Comparison of ENCODE assay signal across 1 cellular context in the genomic region with DNA sequence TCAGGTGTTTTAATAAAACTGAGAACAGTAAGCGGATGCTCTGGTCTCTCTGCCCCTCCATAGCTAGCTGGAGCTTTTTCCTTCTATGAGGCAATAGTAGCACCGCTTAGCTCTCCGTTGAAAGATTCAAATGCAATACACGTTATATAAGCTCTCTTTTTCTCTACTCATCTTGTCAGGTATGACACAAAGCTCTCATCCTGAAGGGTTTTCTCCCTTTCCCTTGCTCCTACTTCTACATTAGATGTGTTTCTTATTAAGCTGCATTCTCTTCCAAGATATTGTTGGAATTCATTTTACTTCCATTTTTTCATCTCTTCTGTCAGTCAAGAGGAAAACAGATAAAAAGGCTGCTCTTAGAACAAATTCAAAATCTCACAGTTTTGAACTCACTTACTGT.
TF ChIP-seq lines count a peak whose summit lies in the region.

No MANE protein-coding gene starts in this region.

TF ChIP-seq in GM23338, 12 proteins besides CTCF, POLR2A, EP300 and RAD21 (continued from another document):
- TF ChIP-seq, protein P1, sequence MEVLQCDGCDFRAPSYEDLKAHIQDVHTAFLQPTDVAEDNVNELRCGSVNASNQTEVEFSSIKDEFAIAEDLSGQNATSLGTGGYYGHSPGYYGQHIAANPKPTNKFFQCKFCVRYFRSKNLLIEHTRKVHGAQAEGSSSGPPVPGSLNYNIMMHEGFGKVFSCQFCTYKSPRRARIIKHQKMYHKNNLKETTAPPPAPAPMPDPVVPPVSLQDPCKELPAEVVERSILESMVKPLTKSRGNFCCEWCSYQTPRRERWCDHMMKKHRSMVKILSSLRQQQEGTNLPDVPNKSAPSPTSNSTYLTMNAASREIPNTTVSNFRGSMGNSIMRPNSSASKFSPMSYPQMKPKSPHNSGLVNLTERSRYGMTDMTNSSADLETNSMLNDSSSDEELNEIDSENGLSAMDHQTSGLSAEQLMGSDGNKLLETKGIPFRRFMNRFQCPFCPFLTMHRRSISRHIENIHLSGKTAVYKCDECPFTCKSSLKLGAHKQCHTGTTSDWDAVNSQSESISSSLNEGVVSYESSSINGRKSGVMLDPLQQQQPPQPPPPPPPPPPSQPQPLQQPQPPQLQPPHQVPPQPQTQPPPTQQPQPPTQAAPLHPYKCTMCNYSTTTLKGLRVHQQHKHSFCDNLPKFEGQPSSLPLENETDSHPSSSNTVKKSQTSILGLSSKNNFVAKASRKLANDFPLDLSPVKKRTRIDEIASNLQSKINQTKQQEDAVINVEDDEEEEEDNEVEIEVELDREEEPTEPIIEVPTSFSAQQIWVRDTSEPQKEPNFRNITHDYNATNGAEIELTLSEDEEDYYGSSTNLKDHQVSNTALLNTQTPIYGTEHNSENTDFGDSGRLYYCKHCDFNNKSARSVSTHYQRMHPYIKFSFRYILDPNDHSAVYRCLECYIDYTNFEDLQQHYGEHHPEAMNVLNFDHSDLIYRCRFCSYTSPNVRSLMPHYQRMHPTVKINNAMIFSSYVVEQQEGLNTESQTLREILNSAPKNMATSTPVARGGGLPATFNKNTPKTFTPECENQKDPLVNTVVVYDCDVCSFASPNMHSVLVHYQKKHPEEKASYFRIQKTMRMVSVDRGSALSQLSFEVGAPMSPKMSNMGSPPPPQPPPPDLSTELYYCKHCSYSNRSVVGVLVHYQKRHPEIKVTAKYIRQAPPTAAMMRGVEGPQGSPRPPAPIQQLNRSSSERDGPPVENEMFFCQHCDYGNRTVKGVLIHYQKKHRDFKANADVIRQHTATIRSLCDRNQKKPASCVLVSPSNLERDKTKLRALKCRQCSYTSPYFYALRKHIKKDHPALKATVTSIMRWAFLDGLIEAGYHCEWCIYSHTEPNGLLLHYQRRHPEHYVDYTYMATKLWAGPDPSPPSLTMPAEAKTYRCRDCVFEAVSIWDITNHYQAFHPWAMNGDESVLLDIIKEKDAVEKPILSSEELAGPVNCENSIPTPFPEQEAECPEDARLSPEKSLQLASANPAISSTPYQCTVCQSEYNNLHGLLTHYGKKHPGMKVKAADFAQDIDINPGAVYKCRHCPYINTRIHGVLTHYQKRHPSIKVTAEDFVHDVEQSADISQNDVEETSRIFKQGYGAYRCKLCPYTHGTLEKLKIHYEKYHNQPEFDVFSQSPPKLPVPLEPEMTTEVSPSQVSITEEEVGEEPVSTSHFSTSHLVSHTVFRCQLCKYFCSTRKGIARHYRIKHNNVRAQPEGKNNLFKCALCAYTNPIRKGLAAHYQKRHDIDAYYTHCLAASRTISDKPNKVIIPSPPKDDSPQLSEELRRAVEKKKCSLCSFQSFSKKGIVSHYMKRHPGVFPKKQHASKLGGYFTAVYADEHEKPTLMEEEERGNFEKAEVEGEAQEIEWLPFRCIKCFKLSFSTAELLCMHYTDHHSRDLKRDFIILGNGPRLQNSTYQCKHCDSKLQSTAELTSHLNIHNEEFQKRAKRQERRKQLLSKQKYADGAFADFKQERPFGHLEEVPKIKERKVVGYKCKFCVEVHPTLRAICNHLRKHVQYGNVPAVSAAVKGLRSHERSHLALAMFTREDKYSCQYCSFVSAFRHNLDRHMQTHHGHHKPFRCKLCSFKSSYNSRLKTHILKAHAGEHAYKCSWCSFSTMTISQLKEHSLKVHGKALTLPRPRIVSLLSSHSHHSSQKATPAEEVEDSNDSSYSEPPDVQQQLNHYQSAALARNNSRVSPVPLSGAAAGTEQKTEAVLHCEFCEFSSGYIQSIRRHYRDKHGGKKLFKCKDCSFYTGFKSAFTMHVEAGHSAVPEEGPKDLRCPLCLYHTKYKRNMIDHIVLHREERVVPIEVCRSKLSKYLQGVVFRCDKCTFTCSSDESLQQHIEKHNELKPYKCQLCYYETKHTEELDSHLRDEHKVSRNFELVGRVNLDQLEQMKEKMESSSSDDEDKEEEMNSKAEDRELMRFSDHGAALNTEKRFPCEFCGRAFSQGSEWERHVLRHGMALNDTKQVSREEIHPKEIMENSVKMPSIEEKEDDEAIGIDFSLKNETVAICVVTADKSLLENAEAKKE (CRISPR knock-in tag; IDR thresholded peaks at IDR 0.05) = no peak
- TF ChIP-seq EZH2 (IDR thresholded peaks at IDR 0.05; ENCODE audit: low read depth, unreplicated experiment) (no peak), STAT1 (IDR thresholded peaks at IDR 0.05; ENCODE audit: unreplicated experiment) (no peak)
